In genomic region chr1:151164732-151165280, GRCh38 we compare ENCODE assay signal across 8 cellular contexts.
DNase-seq lines count a peak whose midpoint lies in the region; ATAC-seq lines count a peak whose summit lies in the region.

No MANE protein-coding gene starts in this region.

- H3K4me3 ChIP-seq in adipocyte (ENCODE audit: low read length) (peak overlapping the region; percentile 97), iPS-18a (ENCODE audit: low read length) (peak overlapping the region; percentile 91)

- no peaks in the 10 kb centered on the region for H3K9me3 Mint-ChIP-seq in stimulated activated naive B cell treated with anti-CD40 and anti-IgM and Interleukin-4, amounts not matched to agents 10 μg/mL and 1 μg/mL and 100 μg/mL, for 72 hours

- H3K9me3 ChIP-seq in adipocyte (ENCODE audit: control insufficient read depth, low read length): no peaks in the 10 kb centered on the region
- no peaks in the 10 kb centered on the region for H3K9me3 ChIP-seq in iPS-18a (ENCODE audit: control insufficient read depth, low read depth, low read length)

- no peaks in the 10 kb centered on the region for H3K27me3 ChIP-seq in adipocyte (replicated peaks; ENCODE audit: control insufficient read depth, insufficient read depth, low read length)
- no peaks in the 10 kb centered on the region for H3K27me3 ChIP-seq in iPS-18a (ENCODE audit: control insufficient read depth, insufficient read depth, low read length)

- H3K4me1 Mint-ChIP-seq in stimulated activated naive B cell treated with anti-CD40 and anti-IgM and Interleukin-4, amounts not matched to agents 10 μg/mL and 1 μg/mL and 100 μg/mL, for 72 hours: peaks cover 27 to 67% of the 10 kb centered on the region in 2 donors

- peak overlapping the region; percentile 92 to 94 for H3K4me3 Mint-ChIP-seq in stimulated activated naive B cell treated with anti-CD40 and anti-IgM and Interleukin-4, amounts not matched to agents 10 μg/mL and 1 μg/mL and 100 μg/mL, for 72 hours

- peaks cover 31 to 53% of the 10 kb centered on the region in 2 donors for H3K36me3 Mint-ChIP-seq in stimulated activated naive B cell treated with anti-CD40 and anti-IgM and Interleukin-4, amounts not matched to agents 10 μg/mL and 1 μg/mL and 100 μg/mL, for 72 hours

- ATAC-seq in HG02759 (IDR thresholded peaks at IDR 0.05; ENCODE audit: unreplicated experiment): peak; percentile 6
- no peak for ATAC-seq in stimulated activated naive B cell treated with anti-CD40 and anti-IgM and Interleukin-4, amounts not matched to agents 10 μg/mL and 1 μg/mL and 100 μg/mL, for 72 hours (replicated peaks)
- ATAC-seq in GM19395 (IDR thresholded peaks at IDR 0.05; ENCODE audit: unreplicated experiment): no peak
- no peak for ATAC-seq in HG02870 (IDR thresholded peaks at IDR 0.05; ENCODE audit: unreplicated experiment)

- H3K27me3 Mint-ChIP-seq in stimulated activated naive B cell treated with anti-CD40 and anti-IgM and Interleukin-4, amounts not matched to agents 10 μg/mL and 1 μg/mL and 100 μg/mL, for 72 hours: no peaks in the 10 kb centered on the region

- H3K27ac Mint-ChIP-seq in stimulated activated naive B cell treated with anti-CD40 and anti-IgM and Interleukin-4, amounts not matched to agents 10 μg/mL and 1 μg/mL and 100 μg/mL, for 72 hours: peak overlapping the region; percentile 96

- DNase-seq in adipocyte (ENCODE audit: low read depth): peak; percentile 63
- no peak for DNase-seq in stimulated activated naive B cell treated with anti-CD40 and anti-IgM and Interleukin-4, amounts not matched to agents 10 μg/mL and 1 μg/mL and 100 μg/mL, for 72 hours
- no peak for DNase-seq in NCI-H345 (lab: John Stamatoyannopoulos, UW)
- DNase-seq in NCI-H2171 treated with DMSO at 0.1 percent for 48 hours (lab: John Stamatoyannopoulos, UW): no peak

- H3K36me3 ChIP-seq in adipocyte (ENCODE audit: control insufficient read depth, insufficient read depth, low read length, severe bottlenecking): peaks cover 30% of the 10 kb centered on the region
- peaks cover 15% of the 10 kb centered on the region for H3K36me3 ChIP-seq in iPS-18a (ENCODE audit: control insufficient read depth, low read depth, low read length)

- H3K4me1 ChIP-seq in adipocyte (ENCODE audit: control insufficient read depth, insufficient read depth, low read length): peaks cover 20% of the 10 kb centered on the region
- peaks cover 10% of the 10 kb centered on the region for H3K4me1 ChIP-seq in iPS-18a (ENCODE audit: control insufficient read depth, low read depth, low read length)

- H3K9ac ChIP-seq in adipocyte (ENCODE audit: low read length) (peak overlapping the region; percentile 97), iPS-18a (ENCODE audit: low read length) (peak overlapping the region; percentile 55)

- H3K27ac ChIP-seq in iPS-18a (ENCODE audit: low read length): no peak overlapping the region
